ENCODE assay signal across 11 cellular contexts in the genomic region with DNA sequence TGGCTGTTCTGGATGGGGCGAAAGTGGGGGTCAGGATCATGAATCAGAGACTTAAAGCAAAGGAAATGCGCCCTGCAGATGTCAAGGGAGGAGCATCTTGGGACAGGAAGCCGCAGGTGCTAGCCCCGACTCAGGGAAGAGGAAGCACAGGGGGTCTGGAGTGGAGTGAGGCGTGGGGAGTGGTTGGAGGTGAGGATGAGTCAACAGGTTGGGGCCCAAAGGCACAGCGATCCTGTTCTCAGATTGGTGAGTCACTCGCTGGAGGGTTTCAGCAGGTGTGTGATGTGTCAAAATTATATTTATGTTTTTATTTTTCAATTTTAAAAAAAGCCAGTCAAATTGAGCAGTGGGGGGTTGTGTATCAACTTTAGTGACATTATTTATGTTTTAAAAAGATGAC. TPM values are rescaled to one million over a fixed set of nuclear protein-coding genes. Genes with fewer than 3 reads are reported as not detected.
A peak's percentile ranks its signal among the peaks of the same experiment; 100 is the strongest.
DNase-seq lines count a peak whose midpoint lies in the region; ATAC-seq and TF ChIP-seq lines count a peak whose summit lies in the region.
"Had no signal": no experiment of that assay in that cellular context is flagged by ENCODE, and none has a peak within 500 bp of the region (broad histone marks: within the 10 kb centered on the region; RNA-seq: fewer than 3 reads in every experiment).

No MANE protein-coding gene starts in this region.

- no peak overlapping the region for H3K4me3 ChIP-seq in left lung
- H3K4me3 ChIP-seq: prostate gland had no signal

- no peaks in the 10 kb centered on the region for H3K27me3 ChIP-seq in left lung

- TF ChIP-seq CTCF in left lung (IDR thresholded peaks at IDR 0.05): no peak

- POLR2A ChIA-PET in activated CD8-positive, alpha-beta T cell treated with anti-CD3 and anti-CD28 coated beads, Interleukin-2, amount 10 ng/mL, durations not matched to agents 7 days and 5 days (lab: Charles Lee): no interaction called here

- no peaks in the 10 kb centered on the region for H3K36me3 Mint-ChIP-seq in activated CD8-positive, alpha-beta T cell treated with anti-CD3 and anti-CD28 coated beads, Interleukin-2, amount 10 ng/mL, durations not matched to agents 7 days and 5 days (ENCODE audit: low read depth)

- peak overlapping the region; percentile 50 for H3K4me3 Mint-ChIP-seq in activated CD8-positive, alpha-beta T cell treated with anti-CD3 and anti-CD28 coated beads, Interleukin-2, amount 10 ng/mL, durations not matched to agents 7 days and 5 days

- H3K36me3 ChIP-seq in left lung: no peaks in the 10 kb centered on the region
- H3K36me3 ChIP-seq: prostate gland had no signal

- no peaks in the 10 kb centered on the region for H3K4me1 ChIP-seq in left lung
- H3K4me1 ChIP-seq: prostate gland had no signal

- CTCF ChIA-PET in activated CD8-positive, alpha-beta T cell treated with anti-CD3 and anti-CD28 coated beads, Interleukin-2, amount 10 ng/mL, durations not matched to agents 7 days and 5 days (lab: Charles Lee): no interaction called here

- H3K27me3 Mint-ChIP-seq in activated CD8-positive, alpha-beta T cell treated with anti-CD3 and anti-CD28 coated beads, Interleukin-2, amount 10 ng/mL, durations not matched to agents 7 days and 5 days (ENCODE audit: low read depth): peaks cover 2% of the 10 kb centered on the region

- intact Hi-C loops in left lung (cut with DNase I): no loop called here

- ATAC-seq in activated CD8-positive, alpha-beta T cell treated with anti-CD3 and anti-CD28 coated beads, Interleukin-2, amount 10 ng/mL, durations not matched to agents 7 days and 5 days: peak; percentile 89
- ATAC-seq in left lung: no peak

- H3K9me3 ChIP-seq in left lung: no peaks in the 10 kb centered on the region
- H3K9me3 ChIP-seq: prostate gland had no signal

- H3K4me1 Mint-ChIP-seq in activated CD8-positive, alpha-beta T cell treated with anti-CD3 and anti-CD28 coated beads, Interleukin-2, amount 10 ng/mL, durations not matched to agents 7 days and 5 days (ENCODE audit: low read depth): peaks cover 44% of the 10 kb centered on the region

- DNase-seq in NCI-H748 (lab: John Stamatoyannopoulos, UW; ENCODE audit: unreplicated experiment): peak; percentile 75
- DNase-seq in NCI-H748 treated with DMSO at 0.1 percent for 48 hours (lab: John Stamatoyannopoulos, UW): no peak
- DNase-seq in activated CD8-positive, alpha-beta T cell treated with anti-CD3 and anti-CD28 coated beads, Interleukin-2, amount 10 ng/mL, durations not matched to agents 7 days and 5 days: peak; percentile 80
- DNase-seq in iPS-NIHi7 (ENCODE audit: extremely low spot score): peak; percentile 60
- peak; percentile 71 for DNase-seq in stimulated activated naive CD4-positive, alpha-beta T cell treated with Interleukin-2 at 50 U/mL for 16 hours (lab: John Stamatoyannopoulos, UW)
- no peak for DNase-seq in NCI-H1436 (lab: John Stamatoyannopoulos, UW)
- no peak for DNase-seq in cerebellar nuclear complex (lab: John Stamatoyannopoulos, UW)
- DNase-seq in left lung: no peak
- DNase-seq: dermis blood vessel endothelial cell had no signal

- no peak overlapping the region for H3K27ac ChIP-seq in left lung
- H3K27ac ChIP-seq: prostate gland had no signal

- no peaks in the 10 kb centered on the region for H3K9me3 Mint-ChIP-seq in activated CD8-positive, alpha-beta T cell treated with anti-CD3 and anti-CD28 coated beads, Interleukin-2, amount 10 ng/mL, durations not matched to agents 7 days and 5 days (ENCODE audit: insufficient read depth)

- H3K27ac Mint-ChIP-seq in activated CD8-positive, alpha-beta T cell treated with anti-CD3 and anti-CD28 coated beads, Interleukin-2, amount 10 ng/mL, durations not matched to agents 7 days and 5 days: peak overlapping the region; percentile 86

RNA-seq across cellular contexts. Expression of gene PACSIN1, which starts 19.0 kb away (rescaled TPM):
- 1 to 10 TPM; 1.4 to 1.9 TPM for total RNA-seq in activated CD8-positive, alpha-beta T cell treated with anti-CD3 and anti-CD28 coated beads, Interleukin-2, amount 10 ng/mL, durations not matched to agents 7 days and 5 days
- under 1 TPM in 1 of 2 donors, not detected in 1; 0.09 TPM for total RNA-seq in left lung
- total RNA-seq: A673, dermis blood vessel endothelial cell had no signal

RNA-seq across cellular contexts. Expression of gene RPS10, which starts 59.0 kb away (rescaled TPM):
- total RNA-seq in activated CD8-positive, alpha-beta T cell treated with anti-CD3 and anti-CD28 coated beads, Interleukin-2, amount 10 ng/mL, durations not matched to agents 7 days and 5 days: 1,000 to 10,000 TPM; 1,272 to 1,289 TPM
- total RNA-seq in left lung: 1,000 to 10,000 TPM; 1,031 to 1,089 TPM

Comparison
In these comparisons a context has a peak if more than half of its experiments do, and no peak if none do; other contexts are left out.
1. DNase-seq: peak in NCI-H748 (single experiment), activated CD8-positive, alpha-beta T cell treated with anti-CD3 and anti-CD28 coated beads, Interleukin-2, amount 10 ng/mL, durations not matched to agents 7 days and 5 days (single experiment), iPS-NIHi7 (single experiment) and stimulated activated naive CD4-positive, alpha-beta T cell treated with Interleukin-2 at 50 U/mL for 16 hours (single experiment); none in NCI-H748 treated with DMSO at 0.1 percent for 48 hours (single experiment), NCI-H1436 (single experiment), cerebellar nuclear complex (0 of 2) and left lung (0 of 2).